ENCODE assay signal across 10 cellular contexts in the genomic region with DNA sequence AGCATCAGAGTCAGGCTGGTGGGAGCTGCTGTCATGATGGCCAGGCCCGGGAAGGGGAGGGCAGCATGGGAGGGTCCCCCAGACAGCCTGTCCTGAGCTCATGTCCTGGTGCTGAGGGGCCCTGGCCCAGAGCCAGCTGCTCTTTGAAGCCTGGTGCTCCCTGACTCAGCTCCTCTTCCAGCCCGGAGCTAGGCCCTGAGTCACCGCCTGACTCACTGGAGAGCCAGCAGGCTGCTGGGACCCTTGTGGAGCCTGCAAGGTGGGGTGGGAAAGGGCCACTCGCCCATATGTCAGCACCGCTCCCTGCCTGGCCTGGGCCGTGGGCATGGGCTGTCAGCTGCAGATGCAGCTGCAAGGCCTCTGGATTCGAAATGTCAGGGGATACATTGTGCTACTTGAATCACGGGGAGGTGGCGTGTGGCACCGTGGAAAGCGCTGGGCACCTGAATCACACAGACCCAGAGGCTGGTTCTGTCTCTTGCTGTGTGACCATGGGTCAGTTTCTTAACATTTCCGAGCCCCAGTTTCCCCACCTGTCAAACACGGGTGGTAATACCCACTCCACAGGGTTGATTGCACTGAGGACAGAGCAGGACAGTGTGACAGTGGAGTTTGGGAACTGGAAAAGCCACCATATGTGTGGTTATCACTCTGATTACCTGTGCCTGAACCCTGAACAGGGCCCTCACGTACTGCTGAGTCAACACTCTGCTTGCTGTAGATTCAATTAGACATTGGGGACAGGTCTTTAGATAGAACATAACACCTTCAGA.
DNase-seq lines count a peak whose midpoint lies in the region; ATAC-seq lines count a peak whose summit lies in the region.
"Had no signal": no experiment of that assay in that cellular context is flagged by ENCODE, and none has a peak within 500 bp of the region (broad histone marks: within the 10 kb centered on the region; RNA-seq: fewer than 3 reads in every experiment).

No MANE protein-coding gene starts in this region.

- DNase-seq in DMS53 (lab: John Stamatoyannopoulos, UW), result peak; percentile 28
- no peak for DNase-seq in DMS53 treated with DMSO at 0.1 percent for 48 hours (lab: John Stamatoyannopoulos, UW; ENCODE audit: unreplicated experiment)
- no peak for DNase-seq in SK-N-MC (ENCODE audit: low read depth, low spot score)
- DNase-seq in fibroblast of peridontal ligament (ENCODE audit: extremely low read depth), result peak; percentile 54
- DNase-seq in stimulated activated effector memory CD8-positive, alpha-beta T cell treated with anti-CD3 and anti-CD28 coated beads, Interleukin-12 subunit alpha, Interleukin-12 subunit beta, amount 100 ng/mL, for 72 hours (ENCODE audit: low spot score in 2 of 2), result no peak
- no peak for DNase-seq in RPMI8226
- DNase-seq in NCI-H748 (lab: John Stamatoyannopoulos, UW; ENCODE audit: unreplicated experiment), result no peak

- peaks cover 5% of the 10 kb centered on the region for H3K36me3 Mint-ChIP-seq in stimulated activated effector memory CD8-positive, alpha-beta T cell treated with anti-CD3 and anti-CD28 coated beads, Interleukin-12 subunit alpha, Interleukin-12 subunit beta, amount 100 ng/mL, for 72 hours

- H3K9me3 ChIP-seq in SK-N-MC (ENCODE audit: low read depth, low read length), result no peaks in the 10 kb centered on the region
- H3K9me3 ChIP-seq: suprapubic skin had no signal

- H3K4me1 Mint-ChIP-seq in stimulated activated effector memory CD8-positive, alpha-beta T cell treated with anti-CD3 and anti-CD28 coated beads, Interleukin-12 subunit alpha, Interleukin-12 subunit beta, amount 100 ng/mL, for 72 hours, result no peaks in the 10 kb centered on the region

- peak overlapping the region; percentile 79 for H3K27ac ChIP-seq in SK-N-MC
- H3K27ac ChIP-seq: 22Rv1, suprapubic skin had no signal

- ATAC-seq in stimulated activated effector memory CD8-positive, alpha-beta T cell treated with anti-CD3 and anti-CD28 coated beads, Interleukin-12 subunit alpha, Interleukin-12 subunit beta, amount 100 ng/mL, for 72 hours, result peak; percentile 27
- no peak for ATAC-seq in HG02571 (IDR thresholded peaks at IDR 0.05; ENCODE audit: unreplicated experiment)

- no peak overlapping the region for H3K4me3 ChIP-seq in SK-N-MC
- H3K4me3 ChIP-seq: suprapubic skin had no signal

- no peak overlapping the region for H3K27ac Mint-ChIP-seq in stimulated activated effector memory CD8-positive, alpha-beta T cell treated with anti-CD3 and anti-CD28 coated beads, Interleukin-12 subunit alpha, Interleukin-12 subunit beta, amount 100 ng/mL, for 72 hours

- no peak overlapping the region for H3K4me3 Mint-ChIP-seq in stimulated activated effector memory CD8-positive, alpha-beta T cell treated with anti-CD3 and anti-CD28 coated beads, Interleukin-12 subunit alpha, Interleukin-12 subunit beta, amount 100 ng/mL, for 72 hours

- H3K9me3 Mint-ChIP-seq in stimulated activated effector memory CD8-positive, alpha-beta T cell treated with anti-CD3 and anti-CD28 coated beads, Interleukin-12 subunit alpha, Interleukin-12 subunit beta, amount 100 ng/mL, for 72 hours, result no peaks in the 10 kb centered on the region

- peaks cover 21% of the 10 kb centered on the region; the same call in 1 of the 2 replicates for H3K36me3 ChIP-seq in SK-N-MC (ENCODE audit: insufficient read depth, low read length)
- H3K36me3 ChIP-seq: suprapubic skin had no signal

- no peak overlapping the region for H3K9ac ChIP-seq in SK-N-MC (ENCODE audit: insufficient read length)

Comparison
In these comparisons a context has a peak if more than half of its experiments do, and no peak if none do; other contexts are left out.
1. DNase-seq: peak in DMS53 (single experiment) and fibroblast of peridontal ligament (single experiment); none in DMS53 treated with DMSO at 0.1 percent for 48 hours (single experiment), SK-N-MC (single experiment), stimulated activated effector memory CD8-positive, alpha-beta T cell treated with anti-CD3 and anti-CD28 coated beads, Interleukin-12 subunit alpha, Interleukin-12 subunit beta, amount 100 ng/mL, for 72 hours (0 of 2), RPMI8226 (single experiment) and NCI-H748 (single experiment).